Comparison of ENCODE assay signal across 2 cellular contexts in genomic region chr14:24260026-24260779, GRCh38.
TF ChIP-seq lines count a peak whose summit lies in the region.

No MANE protein-coding gene starts in this region.

TF ChIP-seq in IMR-90, 13 proteins besides CTCF, POLR2A, EP300 and RAD21:
- TF ChIP-seq BHLHE40 (IDR thresholded peaks at IDR 0.05; ENCODE audit: low read depth, low read length) = no peak
- TF ChIP-seq MXI1 (IDR thresholded peaks at IDR 0.05; ENCODE audit: borderline replicate concordance, low read depth, low read length) = no peak
- no peak for TF ChIP-seq MAFK (IDR thresholded peaks at IDR 0.05; ENCODE audit: low read depth, low read length)
- no peak for TF ChIP-seq MAZ (IDR thresholded peaks at IDR 0.05; ENCODE audit: borderline replicate concordance, low read depth, low read length)

TF ChIP-seq in HepG2, 621 proteins besides CTCF, POLR2A, EP300 and RAD21 (continues in another document):
- TF ChIP-seq MIER3 (CRISPR knock-in tag; IDR thresholded peaks at IDR 0.05; ENCODE audit: borderline replicate concordance) (no peak), ZFY (CRISPR knock-in tag; IDR thresholded peaks at IDR 0.05) (peak; percentile 32; the same call in 1 of the 2 replicates), SALL1 (CRISPR knock-in tag; IDR thresholded peaks at IDR 0.05) (peak; percentile 37; the same call in 1 of the 2 replicates), SKIL (CRISPR knock-in tag; IDR thresholded peaks at IDR 0.05; ENCODE audit: borderline replicate concordance) (0 out of 2 replicates have a peak, but pooled peaks have one; percentile 14), ZNF263 (CRISPR knock-in tag; IDR thresholded peaks at IDR 0.05) (0 out of 2 replicates have a peak, but pooled peaks have one; percentile 45), ZNF230 (CRISPR knock-in tag; IDR thresholded peaks at IDR 0.05) (0 out of 2 replicates have a peak, but pooled peaks have one; percentile 0), GLMP (CRISPR knock-in tag; IDR thresholded peaks at IDR 0.05; ENCODE audit: borderline replicate concordance) (no peak), CAMTA2 (CRISPR knock-in tag; IDR thresholded peaks at IDR 0.05; ENCODE audit: borderline replicate concordance) (peak; percentile 77; the same call in 1 of the 2 replicates), HINFP (CRISPR knock-in tag; IDR thresholded peaks at IDR 0.05; ENCODE audit: low read depth) (peak; percentile 29; the same call in 1 of the 2 replicates), TCF12 (IDR thresholded peaks at IDR 0.05) (no peak), TCF12 (CRISPR knock-in tag; IDR thresholded peaks at IDR 0.05) (0 out of 2 replicates have a peak, but pooled peaks have one; percentile 30), ZBTB42 (CRISPR knock-in tag; IDR thresholded peaks at IDR 0.05) (0 out of 2 replicates have a peak, but pooled peaks have one; percentile 44), MLLT10 (CRISPR knock-in tag; IDR thresholded peaks at IDR 0.05) (peak; percentile 67; the same call in 1 of the 2 replicates), ZNF225 (CRISPR knock-in tag; IDR thresholded peaks at IDR 0.05) (0 out of 2 replicates have a peak, but pooled peaks have one; percentile 0), JUN (CRISPR knock-in tag; IDR thresholded peaks at IDR 0.05) (peak; percentile 38; the same call in 1 of the 2 replicates), JUNB (CRISPR knock-in tag; IDR thresholded peaks at IDR 0.05; ENCODE audit: borderline replicate concordance) (no peak), ZNF343 (CRISPR knock-in tag; IDR thresholded peaks at IDR 0.05) (0 out of 2 replicates have a peak, but pooled peaks have one; percentile 36), ZBTB7B (CRISPR knock-in tag; IDR thresholded peaks at IDR 0.05) (0 out of 2 replicates have a peak, but pooled peaks have one; percentile 19), AKAP8 (CRISPR knock-in tag; IDR thresholded peaks at IDR 0.05) (peak; percentile 42; the same call in 1 of the 2 replicates), E2F5 (CRISPR knock-in tag; conservative IDR thresholded peaks at IDR 0.05) (peak; percentile 40; the same call in 1 of the 2 replicates), PAXIP1 (CRISPR knock-in tag; conservative IDR thresholded peaks at IDR 0.05) (peak; percentile 66), NFIB (CRISPR knock-in tag; IDR thresholded peaks at IDR 0.05; ENCODE audit: borderline replicate concordance) (peak; percentile 73; the same call in 1 of the 2 replicates), ZMYM3 (CRISPR knock-in tag; IDR thresholded peaks at IDR 0.05) (peak; percentile 52; the same call in 1 of the 2 replicates), ZNF687 (CRISPR knock-in tag; IDR thresholded peaks at IDR 0.05) (peak; percentile 78), ZNF407 (CRISPR knock-in tag; IDR thresholded peaks at IDR 0.05; ENCODE audit: not compliant biosample characterization) (peak; percentile 32), CBX1 (IDR thresholded peaks at IDR 0.05; ENCODE audit: low read depth) (no peak), ZNF839 (CRISPR knock-in tag; IDR thresholded peaks at IDR 0.05; ENCODE audit: borderline replicate concordance) (0 out of 2 replicates have a peak, but pooled peaks have one; percentile 40), KDM5B (CRISPR knock-in tag; IDR thresholded peaks at IDR 0.05; ENCODE audit: borderline replicate concordance) (peak; percentile 60; the same call in 1 of the 2 replicates)
